ENCODE assay signal across 8 cellular contexts in the genomic region with DNA sequence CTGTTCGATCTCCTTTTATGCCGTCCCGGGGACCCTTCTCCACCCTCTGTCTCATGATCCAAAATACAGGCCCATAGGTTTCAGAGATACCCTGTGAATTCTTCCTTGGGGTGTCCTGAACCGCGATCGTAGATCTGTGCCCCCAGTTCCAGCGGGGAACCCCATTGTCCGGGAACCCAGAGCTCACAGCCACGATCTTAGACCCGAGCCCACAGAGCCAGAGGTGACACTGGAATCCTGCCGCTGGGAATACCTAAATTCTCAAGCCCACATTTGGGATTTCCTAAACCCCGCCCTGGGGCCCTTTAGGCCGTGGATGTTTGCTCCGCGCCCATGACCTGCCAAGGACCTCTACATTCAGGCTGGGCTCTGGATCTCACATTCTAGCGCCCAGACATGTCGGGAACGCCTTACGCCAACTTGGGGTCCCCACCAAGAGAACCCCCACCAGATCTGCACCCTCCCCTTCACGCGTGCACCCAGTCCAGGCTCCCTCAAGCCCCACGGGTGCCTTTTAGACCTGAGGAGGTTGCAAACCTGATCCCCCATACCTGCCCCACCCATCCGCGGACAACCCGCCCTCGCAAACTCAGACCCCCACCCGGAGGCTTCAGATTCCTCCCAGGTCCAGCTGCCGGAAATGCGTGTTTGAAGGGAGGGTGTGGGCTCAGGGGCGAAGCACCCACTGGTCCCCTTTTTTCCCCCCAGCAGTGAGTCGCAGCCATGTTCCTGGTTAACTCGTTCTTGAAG. TPM values are rescaled to one million over a fixed set of nuclear protein-coding genes. Genes with fewer than 3 reads are reported as not detected.
DNase-seq lines count a peak whose midpoint lies in the region; ATAC-seq, FAIRE-seq and TF ChIP-seq lines count a peak whose summit lies in the region.

No MANE protein-coding gene starts in this region.

- FAIRE-seq in urothelium cell line (lab: Jason Lieb, UNC): no peak

- ATAC-seq in HG03460 (IDR thresholded peaks at IDR 0.05; ENCODE audit: unreplicated experiment): peak; percentile 3

- H3K9me3 Mint-ChIP-seq in neural crest cell: peaks cover 4% of the 10 kb centered on the region

- H3K36me3 Mint-ChIP-seq in neural crest cell (ENCODE audit: low read depth): peaks cover 13% of the 10 kb centered on the region

- peak overlapping the region; percentile 93 for H3K27ac Mint-ChIP-seq in neural crest cell (ENCODE audit: unreplicated experiment)

- peaks cover 6% of the 10 kb centered on the region for H3K27me3 Mint-ChIP-seq in neural crest cell (ENCODE audit: low read depth)

- H3K4me3 Mint-ChIP-seq in neural crest cell: peak overlapping the region; percentile 98

- TF ChIP-seq CTCF in neural crest cell (conservative IDR thresholded peaks at IDR 0.05): no peak

- DNase-seq in NCI-H2107 treated with DMSO at 0.1 percent for 48 hours (lab: John Stamatoyannopoulos, UW; ENCODE audit: unreplicated experiment) (peak; percentile 46), NCI-H2107 (lab: John Stamatoyannopoulos, UW) (no peak), NOMO-1 treated with DMSO at 0.1 percent for 48 hours (lab: John Stamatoyannopoulos, UW; ENCODE audit: unreplicated experiment) (peak; percentile 46), foreskin melanocyte (peak; percentile 13), neural crest cell (ENCODE audit: low read depth, low spot score) (peak; percentile 33), urothelium cell line (ENCODE audit: low spot score) (peak; percentile 70)
- peak; percentile 19 for DNase-seq in activated T-helper 9 cell treated with anti-CD3 and anti-CD28 coated beads, Interleukin-2, amount 50 U/mL, for 16 hours (ENCODE audit: low read depth)

- H3K4me1 Mint-ChIP-seq in neural crest cell: peaks cover 12% of the 10 kb centered on the region

RNA-seq across cellular contexts. Expression of a gene that starts 0.6 kb away (rescaled TPM):
- total RNA-seq in neural crest cell: 321 and 346 TPM in 2 replicates

RNA-seq across cellular contexts. Expression of a gene that starts 11.8 kb away (rescaled TPM):
- not detected in 2 replicates for total RNA-seq in neural crest cell

RNA-seq across cellular contexts. Expression of a gene that starts 25.2 kb away (rescaled TPM):
- total RNA-seq in neural crest cell: 214 and 219 TPM in 2 replicates

RNA-seq across cellular contexts. Expression of a gene that starts 25.8 kb away (rescaled TPM):
- 111 and 126 TPM in 2 replicates for total RNA-seq in neural crest cell

RNA-seq across cellular contexts. Expression of a gene that starts 29.5 kb away (rescaled TPM):
- not detected in 2 replicates for total RNA-seq in neural crest cell
